35 cellular contexts compared by ENCODE assay signal in the genomic region with DNA sequence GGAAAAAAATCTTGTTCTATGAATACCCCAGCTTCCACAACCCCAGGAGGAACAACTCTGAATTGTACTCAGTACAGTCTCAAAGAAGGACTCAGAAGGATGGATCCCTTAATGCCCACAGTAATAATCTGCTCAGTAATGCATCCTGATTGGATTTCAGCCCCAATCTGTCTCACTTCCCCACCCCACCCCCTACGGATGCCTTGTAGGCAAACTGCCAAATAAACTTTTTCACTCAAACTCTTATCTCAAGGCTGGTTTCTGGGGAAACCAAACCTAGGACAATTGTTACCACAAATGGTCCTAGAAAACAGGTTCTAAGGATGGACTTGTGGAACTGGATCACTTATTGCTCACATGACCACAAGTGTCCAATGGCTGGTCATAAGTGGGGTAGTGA.
"Had no signal": no experiment of that assay in that cellular context is flagged by ENCODE, and none has a peak within 500 bp of the region (broad histone marks: within the 10 kb centered on the region; RNA-seq: fewer than 3 reads in every experiment).

No MANE protein-coding gene starts in this region.

- H3K27me3 Mint-ChIP-seq: activated B cell treated with CpG ODN at 0.5 μM for 24 hours; activated CD4-positive, alpha-beta memory T cell treated with anti-CD3 and anti-CD28 coated beads, Interleukin-2, amount 10 ng/mL, durations not matched to agents 7 days and 5 days; activated CD4-positive, alpha-beta T cell treated with anti-CD3 and anti-CD28 coated beads for 36 hours; activated CD4-positive, alpha-beta T cell treated with anti-CD3 and anti-CD28 coated beads, Interleukin-2, amount 10 ng/mL, durations not matched to agents 7 days and 5 days; activated CD8-positive, alpha-beta memory T cell treated with anti-CD3 and anti-CD28 coated beads, Interleukin-2, amount 10 ng/mL, durations not matched to agents 7 days and 5 days; activated naive CD8-positive, alpha-beta T cell treated with anti-CD3 and anti-CD28 coated beads for 36 hours; activated T-cell treated with anti-CD3 and anti-CD28 coated beads, Interleukin-2, amount 50 U/mL, for 24 hours; activated T-helper 17 cell treated with anti-CD3 and anti-CD28 coated beads, Interleukin-2, amount 50 U/mL, for 72 hours had no signal

- H3K9me3 Mint-ChIP-seq: activated CD4-positive, alpha-beta memory T cell treated with anti-CD3 and anti-CD28 coated beads, Interleukin-2, amount 10 ng/mL, durations not matched to agents 7 days and 5 days had no signal

- DNase-seq: activated B cell treated with CpG ODN at 0.5 μM for 24 hours; activated CD4-positive, alpha-beta memory T cell treated with anti-CD3 and anti-CD28 coated beads, Interleukin-2, amount 10 ng/mL, durations not matched to agents 7 days and 5 days; activated CD4-positive, alpha-beta T cell treated with anti-CD3 and anti-CD28 coated beads for 1 hour; activated CD4-positive, alpha-beta T cell treated with anti-CD3 and anti-CD28 coated beads for 36 hours; activated CD4-positive, alpha-beta T cell treated with anti-CD3 and anti-CD28 coated beads for 48 hours; activated CD4-positive, alpha-beta T cell treated with anti-CD3 and anti-CD28 coated beads, Interleukin-2, amount 10 ng/mL, durations not matched to agents 7 days and 5 days; activated CD4-positive, alpha-beta T cell treated with anti-CD3 and anti-CD28 coated beads, Interleukin-2, amount 50 U/mL, for 48 hours; activated CD8-positive, alpha-beta memory T cell treated with anti-CD3 and anti-CD28 coated beads for 24 hours; activated CD8-positive, alpha-beta memory T cell treated with anti-CD3 and anti-CD28 coated beads, Interleukin-2, amount 10 ng/mL, durations not matched to agents 7 days and 5 days; activated CD8-positive, alpha-beta memory T cell treated with anti-CD3 and anti-CD28 coated beads, Interleukin-2, amount 50 U/mL, for 48 hours; activated CD8-positive, alpha-beta T cell treated with anti-CD3 and anti-CD28 coated beads, Interleukin-2, amount 10 ng/mL, durations not matched to agents 7 days and 5 days; activated effector memory CD4-positive, alpha-beta T cell treated with anti-CD3 and anti-CD28 coated beads, Interleukin-2, amount 50 U/mL, for 16 hours; activated gamma-delta T cell treated with Interleukin-2 at 50 U/mL for 16 hours; activated naive CD4-positive, alpha-beta T cell; activated naive CD4-positive, alpha-beta T cell treated with anti-CD3 and anti-CD28 coated beads for 36 hours; activated naive CD4-positive, alpha-beta T cell treated with anti-CD3 and anti-CD28 coated beads, Interleukin-2, amount 50 U/mL, for 16 hours; activated naive CD8-positive, alpha-beta T cell treated with anti-CD3 and anti-CD28 coated beads for 36 hours; activated T-cell treated with anti-CD3 and anti-CD28 coated beads, Interleukin-2, amount 50 U/mL, for 24 hours; activated T-cell treated with anti-CD3 and anti-CD28 coated beads, Interleukin-2, amount 50 U/mL, for 72 hours; adrenal gland; amniotic stem cell; aorta; body of pancreas; brain microvascular endothelial cell; central memory CD4-positive, alpha-beta T cell; T-helper 1 cell; T-helper 2 cell; T-helper 9 cell had no signal

- H3K4me3 ChIP-seq: adrenal gland, body of pancreas, breast epithelium had no signal

- H3K4me3 Mint-ChIP-seq: activated B cell treated with CpG ODN at 0.5 μM for 24 hours; activated CD4-positive, alpha-beta memory T cell treated with anti-CD3 and anti-CD28 coated beads, Interleukin-2, amount 10 ng/mL, durations not matched to agents 7 days and 5 days; activated CD4-positive, alpha-beta T cell treated with anti-CD3 and anti-CD28 coated beads for 36 hours; activated CD4-positive, alpha-beta T cell treated with anti-CD3 and anti-CD28 coated beads, Interleukin-2, amount 10 ng/mL, durations not matched to agents 7 days and 5 days; activated CD8-positive, alpha-beta memory T cell treated with anti-CD3 and anti-CD28 coated beads, Interleukin-2, amount 10 ng/mL, durations not matched to agents 7 days and 5 days; activated CD8-positive, alpha-beta T cell treated with anti-CD3 and anti-CD28 coated beads, Interleukin-2, amount 10 ng/mL, durations not matched to agents 7 days and 5 days; activated naive CD4-positive, alpha-beta T cell treated with anti-CD3 and anti-CD28 coated beads for 36 hours; activated naive CD8-positive, alpha-beta T cell treated with anti-CD3 and anti-CD28 coated beads for 36 hours; activated T-cell treated with anti-CD3 and anti-CD28 coated beads, Interleukin-2, amount 50 U/mL, for 24 hours; activated T-cell treated with anti-CD3 and anti-CD28 coated beads, Interleukin-2, amount 50 U/mL, for 72 hours; activated T-helper 1 cell treated with anti-CD3 and anti-CD28 coated beads, Interleukin-12 subunit alpha, Interleukin-12 subunit beta, Interleukin-2, Interleukin-4 antibody, amounts not matched to agents 30 ng/mL and 10 ng/mL and 1 ng/mL, durations not matched to agents 14 hours and 24 hours and 36 hours; activated T-helper 17 cell treated with anti-CD3 and anti-CD28 coated beads, Interleukin-2, amount 50 U/mL, for 72 hours; T-helper 1 cell treated with Interleukin-12 subunit alpha and Interleukin-12 subunit beta and Interleukin-4 antibody, amounts not matched to agents 30 μg/mL and 1 μg/mL, for 36 hours; T-helper 2 cell treated with Interferon-gamma antibody and Interleukin-4, amounts not matched to agents 5 μg/mL and 100 μg/mL, for 36 hours had no signal

- ATAC-seq: activated CD4-positive, alpha-beta T cell treated with anti-CD3 and anti-CD28 coated beads for 36 hours; activated CD4-positive, CD25-positive, alpha-beta regulatory T cell treated with anti-CD3 and anti-CD28 coated beads, Interleukin-2, amount 50 U/mL, for 24 hours; activated CD8-positive, alpha-beta memory T cell treated with anti-CD3 and anti-CD28 coated beads, Interleukin-2, amount 10 ng/mL, durations not matched to agents 7 days and 5 days; activated CD8-positive, alpha-beta T cell treated with anti-CD3 and anti-CD28 coated beads, Interleukin-2, amount 10 ng/mL, durations not matched to agents 7 days and 5 days; activated naive CD4-positive, alpha-beta T cell treated with anti-CD3 and anti-CD28 coated beads, Interleukin-2, amount 50 U/mL, for 72 hours; activated T-cell treated with anti-CD3 and anti-CD28 coated beads, Interleukin-2, amount 50 U/mL, for 72 hours; activated T-helper 17 cell treated with anti-CD3 and anti-CD28 coated beads, Interleukin-2, amount 50 U/mL, for 72 hours; body of pancreas had no signal

- H3K36me3 Mint-ChIP-seq: activated CD8-positive, alpha-beta memory T cell treated with anti-CD3 and anti-CD28 coated beads, Interleukin-2, amount 10 ng/mL, durations not matched to agents 7 days and 5 days; activated naive CD4-positive, alpha-beta T cell treated with anti-CD3 and anti-CD28 coated beads, Interleukin-2, amount 50 U/mL, for 72 hours; activated naive CD8-positive, alpha-beta T cell treated with anti-CD3 and anti-CD28 coated beads for 36 hours had no signal

- H3K4me1 Mint-ChIP-seq: activated B cell treated with CpG ODN at 0.5 μM for 24 hours; activated CD4-positive, alpha-beta memory T cell treated with anti-CD3 and anti-CD28 coated beads, Interleukin-2, amount 10 ng/mL, durations not matched to agents 7 days and 5 days; activated CD4-positive, alpha-beta T cell treated with anti-CD3 and anti-CD28 coated beads for 36 hours; activated CD4-positive, alpha-beta T cell treated with anti-CD3 and anti-CD28 coated beads, Interleukin-2, amount 10 ng/mL, durations not matched to agents 7 days and 5 days; activated CD8-positive, alpha-beta memory T cell treated with anti-CD3 and anti-CD28 coated beads, Interleukin-2, amount 10 ng/mL, durations not matched to agents 7 days and 5 days; activated naive CD8-positive, alpha-beta T cell treated with anti-CD3 and anti-CD28 coated beads for 36 hours; activated T-helper 17 cell treated with anti-CD3 and anti-CD28 coated beads, Interleukin-2, amount 50 U/mL, for 72 hours had no signal
